Comparison of ENCODE assay signal across 2 cellular contexts in the genomic region with DNA sequence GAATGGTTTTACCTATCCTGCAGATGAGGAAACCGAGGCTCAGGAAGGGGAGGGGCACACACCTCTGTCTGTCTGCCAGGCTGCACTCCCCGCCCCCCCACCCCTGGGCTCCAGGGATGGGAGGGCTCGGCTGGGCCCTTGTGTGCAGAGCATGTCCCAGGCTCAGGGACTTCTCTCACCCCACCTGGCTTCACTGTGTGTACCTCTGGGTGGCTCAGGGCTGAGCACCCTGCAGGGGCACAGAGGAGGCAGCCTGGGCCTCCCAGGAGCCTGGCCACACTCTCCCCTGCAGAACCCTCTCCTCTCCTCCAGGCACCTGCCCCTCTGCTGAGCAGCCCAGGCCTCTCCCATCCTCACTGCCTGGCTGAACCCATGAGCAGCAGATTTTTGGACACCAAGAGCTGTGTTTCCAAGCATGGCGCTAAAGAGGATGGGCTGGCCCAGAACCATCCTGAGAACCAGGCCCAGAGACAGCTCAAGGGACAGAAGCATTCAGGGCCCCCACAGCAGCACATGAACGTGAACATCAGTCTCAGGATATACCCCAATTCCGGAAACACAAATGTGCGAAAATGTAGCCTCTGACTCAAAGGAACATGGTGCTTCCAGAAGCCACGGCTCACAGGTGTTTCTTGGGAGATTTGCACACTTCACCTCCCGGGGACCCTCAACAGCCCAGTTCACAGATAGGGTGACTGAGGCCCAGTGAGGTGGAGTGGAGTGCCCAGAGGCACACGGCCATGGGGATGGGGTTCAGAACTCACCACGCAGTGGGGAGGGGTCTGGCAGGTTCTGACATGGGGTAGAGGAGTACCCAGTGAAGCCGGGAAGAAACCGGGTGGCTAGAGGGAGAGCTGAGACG.
TF ChIP-seq lines count a peak whose summit lies in the region.

No MANE protein-coding gene starts in this region.

TF ChIP-seq in SK-N-SH, 30 proteins besides CTCF, POLR2A, EP300 and RAD21 (continued from another document):
- TF ChIP-seq, protein P1, sequence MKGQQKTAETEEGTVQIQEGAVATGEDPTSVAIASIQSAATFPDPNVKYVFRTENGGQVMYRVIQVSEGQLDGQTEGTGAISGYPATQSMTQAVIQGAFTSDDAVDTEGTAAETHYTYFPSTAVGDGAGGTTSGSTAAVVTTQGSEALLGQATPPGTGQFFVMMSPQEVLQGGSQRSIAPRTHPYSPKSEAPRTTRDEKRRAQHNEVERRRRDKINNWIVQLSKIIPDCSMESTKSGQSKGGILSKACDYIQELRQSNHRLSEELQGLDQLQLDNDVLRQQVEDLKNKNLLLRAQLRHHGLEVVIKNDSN (IDR thresholded peaks at IDR 0.05; ENCODE audit: borderline replicate concordance, low read depth), result no peak
- TF ChIP-seq FOXJ3 (CRISPR knock-in tag; IDR thresholded peaks at IDR 0.05) (no peak), CHD2 (IDR thresholded peaks at IDR 0.05; ENCODE audit: low read length, partially characterized antibody) (no peak), NRF1 (IDR thresholded peaks at IDR 0.05; ENCODE audit: low read depth, low read length) (no peak), IRF3 (IDR thresholded peaks at IDR 0.05; ENCODE audit: low read depth, low read length) (no peak), NFIC (IDR thresholded peaks at IDR 0.05; ENCODE audit: borderline replicate concordance) (no peak), RFX5 (IDR thresholded peaks at IDR 0.05; ENCODE audit: low read length) (no peak), FOXM1 (IDR thresholded peaks at IDR 0.05; ENCODE audit: low read depth) (no peak), SMC3 (IDR thresholded peaks at IDR 0.05; ENCODE audit: low read depth, low read length) (no peak), MAX (IDR thresholded peaks at IDR 0.05; ENCODE audit: low read depth) (no peak), EZH2phosphoT487 (IDR thresholded peaks at IDR 0.05; ENCODE audit: borderline replicate concordance, low read depth) (no peak), YY1 (IDR thresholded peaks at IDR 0.05; ENCODE audit: low read depth) (no peak), RCOR1 (IDR thresholded peaks at IDR 0.05; ENCODE audit: low read length) (no peak), GABPA (IDR thresholded peaks at IDR 0.05; ENCODE audit: low read depth) (no peak)
- TF ChIP-seq, protein P2, sequence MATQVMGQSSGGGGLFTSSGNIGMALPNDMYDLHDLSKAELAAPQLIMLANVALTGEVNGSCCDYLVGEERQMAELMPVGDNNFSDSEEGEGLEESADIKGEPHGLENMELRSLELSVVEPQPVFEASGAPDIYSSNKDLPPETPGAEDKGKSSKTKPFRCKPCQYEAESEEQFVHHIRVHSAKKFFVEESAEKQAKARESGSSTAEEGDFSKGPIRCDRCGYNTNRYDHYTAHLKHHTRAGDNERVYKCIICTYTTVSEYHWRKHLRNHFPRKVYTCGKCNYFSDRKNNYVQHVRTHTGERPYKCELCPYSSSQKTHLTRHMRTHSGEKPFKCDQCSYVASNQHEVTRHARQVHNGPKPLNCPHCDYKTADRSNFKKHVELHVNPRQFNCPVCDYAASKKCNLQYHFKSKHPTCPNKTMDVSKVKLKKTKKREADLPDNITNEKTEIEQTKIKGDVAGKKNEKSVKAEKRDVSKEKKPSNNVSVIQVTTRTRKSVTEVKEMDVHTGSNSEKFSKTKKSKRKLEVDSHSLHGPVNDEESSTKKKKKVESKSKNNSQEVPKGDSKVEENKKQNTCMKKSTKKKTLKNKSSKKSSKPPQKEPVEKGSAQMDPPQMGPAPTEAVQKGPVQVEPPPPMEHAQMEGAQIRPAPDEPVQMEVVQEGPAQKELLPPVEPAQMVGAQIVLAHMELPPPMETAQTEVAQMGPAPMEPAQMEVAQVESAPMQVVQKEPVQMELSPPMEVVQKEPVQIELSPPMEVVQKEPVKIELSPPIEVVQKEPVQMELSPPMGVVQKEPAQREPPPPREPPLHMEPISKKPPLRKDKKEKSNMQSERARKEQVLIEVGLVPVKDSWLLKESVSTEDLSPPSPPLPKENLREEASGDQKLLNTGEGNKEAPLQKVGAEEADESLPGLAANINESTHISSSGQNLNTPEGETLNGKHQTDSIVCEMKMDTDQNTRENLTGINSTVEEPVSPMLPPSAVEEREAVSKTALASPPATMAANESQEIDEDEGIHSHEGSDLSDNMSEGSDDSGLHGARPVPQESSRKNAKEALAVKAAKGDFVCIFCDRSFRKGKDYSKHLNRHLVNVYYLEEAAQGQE (IDR thresholded peaks at IDR 0.05; ENCODE audit: low read depth, low read length), result no peak
TF ChIP-seq in SK-N-SH: peak in this region for 0.

TF ChIP-seq in SK-N-SH treated with all-trans-retinoic acid at 6 μM for 48 hours, 23 proteins besides CTCF, POLR2A, EP300 and RAD21 (continued from another document):
- TF ChIP-seq POU6F1 (CRISPR knock-in tag; IDR thresholded peaks at IDR 0.05; ENCODE audit: borderline replicate concordance, low read depth) (no peak), ARNTL (CRISPR knock-in tag; IDR thresholded peaks at IDR 0.05; ENCODE audit: borderline replicate concordance, low read depth) (no peak), RARB (CRISPR knock-in tag; IDR thresholded peaks at IDR 0.05) (no peak), ESRRG (CRISPR knock-in tag; IDR thresholded peaks at IDR 0.05) (no peak), ZNF70 (CRISPR knock-in tag; IDR thresholded peaks at IDR 0.05) (no peak), SNAI2 (CRISPR knock-in tag; IDR thresholded peaks at IDR 0.05) (no peak), ZFP30 (CRISPR knock-in tag; IDR thresholded peaks at IDR 0.05) (no peak), ZNF8 (CRISPR knock-in tag; IDR thresholded peaks at IDR 0.05) (no peak), ZC3H10 (CRISPR knock-in tag; IDR thresholded peaks at IDR 0.05) (no peak), ISL1 (CRISPR knock-in tag; IDR thresholded peaks at IDR 0.05) (no peak), GLIS3 (CRISPR knock-in tag; IDR thresholded peaks at IDR 0.05) (no peak), OSR1 (CRISPR knock-in tag; IDR thresholded peaks at IDR 0.05) (no peak), CSDC2 (CRISPR knock-in tag; IDR thresholded peaks at IDR 0.05) (no peak)
- TF ChIP-seq, protein P3, sequence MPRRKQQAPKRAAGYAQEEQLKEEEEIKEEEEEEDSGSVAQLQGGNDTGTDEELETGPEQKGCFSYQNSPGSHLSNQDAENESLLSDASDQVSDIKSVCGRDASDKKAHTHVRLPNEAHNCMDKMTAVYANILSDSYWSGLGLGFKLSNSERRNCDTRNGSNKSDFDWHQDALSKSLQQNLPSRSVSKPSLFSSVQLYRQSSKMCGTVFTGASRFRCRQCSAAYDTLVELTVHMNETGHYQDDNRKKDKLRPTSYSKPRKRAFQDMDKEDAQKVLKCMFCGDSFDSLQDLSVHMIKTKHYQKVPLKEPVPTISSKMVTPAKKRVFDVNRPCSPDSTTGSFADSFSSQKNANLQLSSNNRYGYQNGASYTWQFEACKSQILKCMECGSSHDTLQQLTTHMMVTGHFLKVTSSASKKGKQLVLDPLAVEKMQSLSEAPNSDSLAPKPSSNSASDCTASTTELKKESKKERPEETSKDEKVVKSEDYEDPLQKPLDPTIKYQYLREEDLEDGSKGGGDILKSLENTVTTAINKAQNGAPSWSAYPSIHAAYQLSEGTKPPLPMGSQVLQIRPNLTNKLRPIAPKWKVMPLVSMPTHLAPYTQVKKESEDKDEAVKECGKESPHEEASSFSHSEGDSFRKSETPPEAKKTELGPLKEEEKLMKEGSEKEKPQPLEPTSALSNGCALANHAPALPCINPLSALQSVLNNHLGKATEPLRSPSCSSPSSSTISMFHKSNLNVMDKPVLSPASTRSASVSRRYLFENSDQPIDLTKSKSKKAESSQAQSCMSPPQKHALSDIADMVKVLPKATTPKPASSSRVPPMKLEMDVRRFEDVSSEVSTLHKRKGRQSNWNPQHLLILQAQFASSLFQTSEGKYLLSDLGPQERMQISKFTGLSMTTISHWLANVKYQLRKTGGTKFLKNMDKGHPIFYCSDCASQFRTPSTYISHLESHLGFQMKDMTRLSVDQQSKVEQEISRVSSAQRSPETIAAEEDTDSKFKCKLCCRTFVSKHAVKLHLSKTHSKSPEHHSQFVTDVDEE (CRISPR knock-in tag; IDR thresholded peaks at IDR 0.05), result no peak
- TF ChIP-seq, protein P4, sequence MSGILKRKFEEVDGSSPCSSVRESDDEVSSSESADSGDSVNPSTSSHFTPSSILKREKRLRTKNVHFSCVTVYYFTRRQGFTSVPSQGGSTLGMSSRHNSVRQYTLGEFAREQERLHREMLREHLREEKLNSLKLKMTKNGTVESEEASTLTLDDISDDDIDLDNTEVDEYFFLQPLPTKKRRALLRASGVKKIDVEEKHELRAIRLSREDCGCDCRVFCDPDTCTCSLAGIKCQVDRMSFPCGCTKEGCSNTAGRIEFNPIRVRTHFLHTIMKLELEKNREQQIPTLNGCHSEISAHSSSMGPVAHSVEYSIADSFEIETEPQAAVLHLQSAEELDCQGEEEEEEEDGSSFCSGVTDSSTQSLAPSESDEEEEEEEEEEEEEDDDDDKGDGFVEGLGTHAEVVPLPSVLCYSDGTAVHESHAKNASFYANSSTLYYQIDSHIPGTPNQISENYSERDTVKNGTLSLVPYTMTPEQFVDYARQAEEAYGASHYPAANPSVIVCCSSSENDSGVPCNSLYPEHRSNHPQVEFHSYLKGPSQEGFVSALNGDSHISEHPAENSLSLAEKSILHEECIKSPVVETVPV (CRISPR knock-in tag; IDR thresholded peaks at IDR 0.05), result no peak
TF ChIP-seq in SK-N-SH treated with all-trans-retinoic acid at 6 μM for 48 hours: peak in this region for 0.
